Comparison of ENCODE assay signal across 10 cellular contexts in genomic region chr1:223732993-223733798, GRCh38. TPM values are rescaled to one million over a fixed set of nuclear protein-coding genes. Genes with fewer than 3 reads are reported as not detected.
DNase-seq lines count a peak whose midpoint lies in the region; ATAC-seq and TF ChIP-seq lines count a peak whose summit lies in the region.
"Had no signal": no experiment of that assay in that cellular context is flagged by ENCODE, and none has a peak within 500 bp of the region (broad histone marks: within the 10 kb centered on the region; RNA-seq: fewer than 3 reads in every experiment).

No MANE protein-coding gene starts in this region.

- H3K27me3 ChIP-seq in A673 (replicated peaks; ENCODE audit: insufficient read depth, low read depth, low read length, poor library complexity) (no peaks in the 10 kb centered on the region), mucosa of rectum (ENCODE audit: control insufficient read depth in 2 of 2, insufficient read depth in 2 of 2, low read length in 2 of 2) (no peaks in the 10 kb centered on the region)

- CTCF ChIA-PET in A673 (lab: Charles Lee): no interaction called here

- no peaks in the 10 kb centered on the region for H3K27me3 Mint-ChIP-seq in effector memory CD8-positive, alpha-beta T cell

- no peak overlapping the region for H3K4me3 Mint-ChIP-seq in effector memory CD8-positive, alpha-beta T cell

- POLR2A ChIA-PET in A673 (lab: Charles Lee; ENCODE audit: low non-redundant PET): no interaction called here

- H3K4me1 ChIP-seq in A673 (ENCODE audit: insufficient read depth, low read length, poor library complexity, severe bottlenecking) (peaks cover 33% of the 10 kb centered on the region), mucosa of rectum (ENCODE audit: control insufficient read depth in 2 of 2, insufficient read depth in 2 of 2, low read length in 2 of 2) (peaks cover 33 to 61% of the 10 kb centered on the region in 2 donors)

- ATAC-seq in effector memory CD8-positive, alpha-beta T cell (replicated peaks): no peak
- no peak for ATAC-seq in HG02970 (IDR thresholded peaks at IDR 0.05; ENCODE audit: low FRiP score, unreplicated experiment)

- H3K9me3 ChIP-seq in A673 (ENCODE audit: low read depth, low read length, poor library complexity, severe bottlenecking): no peaks in the 10 kb centered on the region
- H3K9me3 ChIP-seq in mucosa of rectum (ENCODE audit: control insufficient read depth in 2 of 2, low read length in 2 of 2): no peaks in the 10 kb centered on the region

- peaks cover 49 to 63% of the 10 kb centered on the region in 2 donors for H3K4me1 Mint-ChIP-seq in effector memory CD8-positive, alpha-beta T cell (ENCODE audit: low read depth in 2 of 2)

- H3K36me3 ChIP-seq in A673 (ENCODE audit: insufficient read depth, low read length, poor library complexity, severe bottlenecking) (peaks cover 4% of the 10 kb centered on the region), mucosa of rectum (ENCODE audit: control insufficient read depth in 2 of 2, insufficient read depth in 2 of 2, low read length in 2 of 2) (peaks cover 3 to 5% of the 10 kb centered on the region in 2 donors)

- peak overlapping the region; percentile 82 to 90 for H3K27ac Mint-ChIP-seq in effector memory CD8-positive, alpha-beta T cell

- intact Hi-C loops in A673 (cut with micrococcal nuclease; ENCODE audit: unreplicated experiment): no loop called here

- no peaks in the 10 kb centered on the region for H3K9me3 Mint-ChIP-seq in effector memory CD8-positive, alpha-beta T cell

- peak overlapping the region in 1 of 2 donors; percentile 53 for H3K9ac ChIP-seq in mucosa of rectum (ENCODE audit: low read depth in 1 of 2, low read length in 2 of 2)

- DNase-seq in A673 (ENCODE audit: low spot score) (no peak), NCI-H2081 treated with DMSO at 0.1 percent for 48 hours (lab: John Stamatoyannopoulos, UW) (peak; percentile 44), HT-29 (ENCODE audit: low spot score) (no peak), SW480 (ENCODE audit: low spot score) (no peak), activated T-cell treated with anti-CD3 and anti-CD28 coated beads for 4 hours (no peak)
- no peak for DNase-seq in effector memory CD8-positive, alpha-beta T cell
- DNase-seq: activated CD4-positive, alpha-beta T cell treated with anti-CD3 and anti-CD28 coated beads, Interleukin-2, amount 50 U/mL, for 48 hours; islet precursor cell had no signal

- H3K27ac ChIP-seq in A673 (ENCODE audit: low read depth, low read length, poor library complexity, severe bottlenecking) (peak overlapping the region; percentile 18), mucosa of rectum (ENCODE audit: low read depth in 2 of 2, low read length in 2 of 2) (peak overlapping the region; percentile 35 to 41)

- TF ChIP-seq CTCF in A673 (conservative IDR thresholded peaks at IDR 0.05; ENCODE audit: low read depth, low read length): no peak

- H3K4me3 ChIP-seq in A673 (ENCODE audit: low read depth, low read length, poor library complexity, severe bottlenecking) (no peak overlapping the region), mucosa of rectum (ENCODE audit: low read length in 2 of 2) (no peak overlapping the region)

- BruUV-seq in A673 (replicated peaks; lab: Mats Ljungman, UMichigan): no TSS peak

- H3K36me3 Mint-ChIP-seq in effector memory CD8-positive, alpha-beta T cell (ENCODE audit: insufficient read depth): peaks cover 34% of the 10 kb centered on the region

RNA-seq across cellular contexts. Expression of gene CAPN2, which starts 20.9 kb away (rescaled TPM):
- total RNA-seq in A673 (2021): 131 and 137 TPM in 2 replicates
- 101 and 121 TPM in 2 replicates for total RNA-seq in HT-29 (2014; rRNA removed; shearing (Covaris generic))
